Comparison of ENCODE assay signal across 8 cellular contexts in genomic region chr10:103542764-103543616, GRCh38. TPM values are rescaled to one million over a fixed set of nuclear protein-coding genes. Genes with fewer than 3 reads are reported as not detected.
DNase-seq lines count a peak whose midpoint lies in the region; ATAC-seq and TF ChIP-seq lines count a peak whose summit lies in the region.

No MANE protein-coding gene starts in this region.

- no peak overlapping the region for H4K91ac ChIP-seq in H9 (ENCODE audit: insufficient read length, low read depth, low read length)

- no peak overlapping the region for H2BK5ac ChIP-seq in H9 (ENCODE audit: insufficient read length, low read length)

- no peak overlapping the region for H2BK15ac ChIP-seq in H9 (ENCODE audit: low read depth, low read length)

- POLR2A ChIA-PET in CD8-positive, alpha-beta T cell (lab: Charles Lee): no interaction called here

- no peak overlapping the region for H3K27ac ChIP-seq in CD8-positive, alpha-beta T cell (ENCODE audit: low read depth, low read length)
- H3K27ac ChIP-seq in H9 (ENCODE audit: insufficient read length, low read depth, low read length) (no peak overlapping the region), gastroesophageal sphincter (peak overlapping the region in 1 of 4 donors; percentile 10), osteoblast (ENCODE audit: low read depth, low read length) (no peak overlapping the region)

- H3K27me3 Mint-ChIP-seq in CD8-positive, alpha-beta T cell (ENCODE audit: low read depth): peaks cover 12% of the 10 kb centered on the region
- H3K27me3 Mint-ChIP-seq in H9 (ENCODE audit: low read depth): peaks cover 11% of the 10 kb centered on the region

- no peak overlapping the region for H2BK12ac ChIP-seq in H9 (ENCODE audit: insufficient read length, low read depth, low read length)

- H2BK20ac ChIP-seq in H9 (ENCODE audit: low read depth, low read length, poor library complexity, severe bottlenecking): no peak overlapping the region

- no peak overlapping the region for H2BK120ac ChIP-seq in H9 (ENCODE audit: low read depth, low read length, poor library complexity, severe bottlenecking)

- TF ChIP-seq EP300 in gastroesophageal sphincter (IDR thresholded peaks at IDR 0.05): no peak

- no peaks in the 10 kb centered on the region for H3K23me2 ChIP-seq in H9 (ENCODE audit: insufficient read length, low read depth, low read length, poor library complexity, severe bottlenecking)

- H3K4ac ChIP-seq in H9 (ENCODE audit: low read depth, low read length): no peak overlapping the region

- no peaks in the 10 kb centered on the region for H3K36me3 ChIP-seq in CD8-positive, alpha-beta T cell (ENCODE audit: insufficient read depth, low read length)
- H3K36me3 ChIP-seq in gastroesophageal sphincter: no peaks in the 10 kb centered on the region
- H3K36me3 ChIP-seq in osteoblast (ENCODE audit: insufficient read depth, low read length): no peaks in the 10 kb centered on the region

- WGBS in H9 (ENCODE audit: extremely low coverage, insufficient read length, low lambda C conversion rate): no CpG with 5 or more reads among the region's 17 CpGs
- 0 to 12% methylated on average over 6 to 13 of the region's 17 CpGs for WGBS in gastroesophageal sphincter (ENCODE audit: low coverage in 1 of 2), 2 donors

- CTCF ChIA-PET in CD8-positive, alpha-beta T cell (lab: Charles Lee): interaction anchor here (0.7 to 1.2 kb wide), 5 partner anchors 8 to 478 kb away, joined by 3 read pairs; no protein-coding TSS in a partner anchor

- H4K5ac ChIP-seq in H9 (ENCODE audit: insufficient read length, low read depth, low read length): no peak overlapping the region

- intact Hi-C loops in CD8-positive, alpha-beta T cell (cut with DNase I, micrococcal nuclease): loop anchor here in 1 of 2 experiments (2.0 kb wide), 1 partner anchor 126 kb away; no protein-coding TSS in a partner anchor

- H3K27me3 ChIP-seq in CD8-positive, alpha-beta T cell (ENCODE audit: insufficient read depth, low read length): no peaks in the 10 kb centered on the region
- no peaks in the 10 kb centered on the region; the same call in 1 of the 2 replicates for H3K27me3 ChIP-seq in H9 (ENCODE audit: insufficient read depth, low read length)
- no peaks in the 10 kb centered on the region for H3K27me3 ChIP-seq in gastroesophageal sphincter
- peaks cover 33% of the 10 kb centered on the region for H3K27me3 ChIP-seq in osteoblast (ENCODE audit: insufficient read depth, low read length)

- H3K4me3 ChIP-seq in CD8-positive, alpha-beta T cell (ENCODE audit: low read depth, low read length): peak overlapping the region; percentile 58
- H3K4me3 ChIP-seq in gastroesophageal sphincter (peak overlapping the region in 1 of 2 donors; percentile 41), osteoblast (ENCODE audit: insufficient read depth, low read length) (peak overlapping the region; percentile 61)

- no peak overlapping the region for H3K14ac ChIP-seq in H9 (ENCODE audit: insufficient read depth, low read length)

- no peak overlapping the region for H3K18ac ChIP-seq in H9 (ENCODE audit: insufficient read length, low read depth, low read length)

- peak; percentile 38 for ATAC-seq in CD8-positive, alpha-beta T cell
- ATAC-seq in gastroesophageal sphincter: peak; percentile 50
- no peak for ATAC-seq in GM21381 (IDR thresholded peaks at IDR 0.05; ENCODE audit: unreplicated experiment)
- no peak for ATAC-seq in HG02852 (IDR thresholded peaks at IDR 0.05; ENCODE audit: unreplicated experiment)

- TF ChIP-seq CTCF in CD8-positive, alpha-beta T cell (IDR thresholded peaks at IDR 0.05): peak; percentile 38
- peak; percentile 71 for TF ChIP-seq CTCF in H9 (conservative IDR thresholded peaks at IDR 0.05)
- TF ChIP-seq CTCF in gastroesophageal sphincter (IDR thresholded peaks at IDR 0.05): peak in 1 of 4 experiments; percentile 47
- peak; percentile 68 for TF ChIP-seq CTCF in osteoblast (IDR thresholded peaks at IDR 0.05; ENCODE audit: extremely low read depth, low read depth, low read length)

- no peak overlapping the region for H4K8ac ChIP-seq in H9 (replicated peaks; ENCODE audit: insufficient read length, low read depth, low read length)

- peak in 4 of 7 experiments; percentile 19 to 52 (median 32) for DNase-seq in CD8-positive, alpha-beta T cell
- DNase-seq in H9 (peak; percentile 67), NCI-H524 treated with DMSO at 0.1 percent for 48 hours (lab: John Stamatoyannopoulos, UW) (peak; percentile 59), osteoblast (ENCODE audit: insufficient read length, low spot score, missing footprints) (no peak)
- peak; percentile 17 for DNase-seq in activated gamma-delta T cell treated with anti-CD3 and anti-CD28 coated beads, Interleukin-2, amount 50 U/mL, for 16 hours (ENCODE audit: low read depth)

- H2AK5ac ChIP-seq in H9 (ENCODE audit: insufficient read length, low read length): no peak overlapping the region

- no peaks in the 10 kb centered on the region for H3K79me1 ChIP-seq in H9 (ENCODE audit: insufficient read depth, low read depth, low read length, poor library complexity, severe bottlenecking)

- no peaks in the 10 kb centered on the region for H3K9me3 ChIP-seq in CD8-positive, alpha-beta T cell (ENCODE audit: low read length)
- H3K9me3 ChIP-seq in H9 (ENCODE audit: control insufficient read depth, low read depth, low read length) (no peaks in the 10 kb centered on the region), gastroesophageal sphincter (no peaks in the 10 kb centered on the region), osteoblast (ENCODE audit: low read depth, low read length) (no peaks in the 10 kb centered on the region)

- no peak overlapping the region for H3K23ac ChIP-seq in H9 (ENCODE audit: insufficient read length, low read depth, low read length)

- H3K4me2 ChIP-seq in H9 (ENCODE audit: insufficient read depth, insufficient read length, low read length) (peak overlapping the region; percentile 36), osteoblast (ENCODE audit: insufficient read depth, low read length) (peak overlapping the region; percentile 82)

- peak overlapping the region; percentile 44 for H2AFZ ChIP-seq in H9 (ENCODE audit: low read length)
- H2AFZ ChIP-seq in osteoblast (ENCODE audit: low read length): peak overlapping the region; percentile 86

- H3K4me1 Mint-ChIP-seq in CD8-positive, alpha-beta T cell (ENCODE audit: low read depth): peaks cover 12% of the 10 kb centered on the region
- peaks cover 18 to 32% of the 10 kb centered on the region in 2 experiments for H3K4me1 Mint-ChIP-seq in H9

- H3K4me1 ChIP-seq in CD8-positive, alpha-beta T cell (ENCODE audit: insufficient read depth, low read length): peaks cover 12% of the 10 kb centered on the region
- H3K4me1 ChIP-seq in H9 (ENCODE audit: insufficient read depth, low read length): peaks cover 4% of the 10 kb centered on the region; the same call in 1 of the 2 replicates
- peaks cover 0 to 19% (median 4%) of the 10 kb centered on the region in 3 donors for H3K4me1 ChIP-seq in gastroesophageal sphincter
- peaks cover 6% of the 10 kb centered on the region for H3K4me1 ChIP-seq in osteoblast (ENCODE audit: insufficient read depth, low read length)

- H3K79me2 ChIP-seq in H9 (ENCODE audit: insufficient read depth, low read length): no peaks in the 10 kb centered on the region
- no peaks in the 10 kb centered on the region for H3K79me2 ChIP-seq in osteoblast (ENCODE audit: insufficient read depth, low read length)

- no peak overlapping the region for H3T11ph ChIP-seq in H9 (ENCODE audit: low read length)

- no peak overlapping the region for H3K56ac ChIP-seq in H9 (ENCODE audit: insufficient read length, low read depth, low read length)

- peak overlapping the region; percentile 83 for H3K4me3 Mint-ChIP-seq in CD8-positive, alpha-beta T cell
- peak overlapping the region; percentile 11 to 73 for H3K4me3 Mint-ChIP-seq in H9

- no peak for TF ChIP-seq POLR2A in gastroesophageal sphincter (IDR thresholded peaks at IDR 0.05)

- H4K20me1 ChIP-seq in H9 (ENCODE audit: control insufficient read depth, insufficient read depth, insufficient read length): no peaks in the 10 kb centered on the region
- no peaks in the 10 kb centered on the region for H4K20me1 ChIP-seq in osteoblast (ENCODE audit: insufficient read depth, low read length)

- H3K27ac Mint-ChIP-seq in CD8-positive, alpha-beta T cell: no peak overlapping the region
- peak overlapping the region in 1 of 3 experiments; percentile 27; a peak in 2 of 7 replicates for H3K27ac Mint-ChIP-seq in H9

- H3K36me3 Mint-ChIP-seq in CD8-positive, alpha-beta T cell: no peaks in the 10 kb centered on the region
- no peaks in the 10 kb centered on the region for H3K36me3 Mint-ChIP-seq in H9 (ENCODE audit: insufficient read depth in 1 of 3, low read depth in 3 of 3)

- H3K9me3 Mint-ChIP-seq in CD8-positive, alpha-beta T cell: no peaks in the 10 kb centered on the region
- no peaks in the 10 kb centered on the region for H3K9me3 Mint-ChIP-seq in H9

- H3K9ac ChIP-seq in H9 (ENCODE audit: extremely low read depth, insufficient read length, low read length): no peak overlapping the region

RNA-seq across cellular contexts. Expression of gene NEURL1, which starts 49.5 kb away (rescaled TPM):
- under 1 TPM; 0.47 to 0.95 TPM for total RNA-seq in CD8-positive, alpha-beta T cell
- total RNA-seq in H9 (2021) (0.92 and 1.2 TPM in 2 replicates), gastroesophageal sphincter (under 1 TPM in 3 of 4 donors, not detected in 1; 0.15 to 0.27 (median 0.19) TPM), osteoblast (under 0.01 TPM in 1 of 2 replicates, not detected in the other)

Comparison
In these comparisons a context has a peak if more than half of its experiments do, and no peak if none do; other contexts are left out.
1. ATAC-seq: peak in CD8-positive, alpha-beta T cell (single experiment) and gastroesophageal sphincter (single experiment); none in GM21381 (single experiment) and HG02852 (single experiment).